In genomic region chr4:173608632-173609031, GRCh38 we compare ENCODE assay signal across 1 cellular context.
A peak's percentile ranks its signal among the peaks of the same experiment; 100 is the strongest.
TF ChIP-seq lines count a peak whose summit lies in the region.
"Not testable (repeated sequence)": the region's sequence is repeated elsewhere in the genome, so short reads cannot be mapped to it uniquely, and the experiment has no call there.

No MANE protein-coding gene starts in this region.

TF ChIP-seq in HepG2, 621 proteins besides CTCF, POLR2A, EP300 and RAD21:
- TF ChIP-seq ZNF281 (CRISPR knock-in tag; IDR thresholded peaks at IDR 0.05; ENCODE audit: borderline replicate concordance) (peak; percentile 22; the same call in 1 of the 2 replicates), FOXA1 (CRISPR knock-in tag; IDR thresholded peaks at IDR 0.05) (peak; percentile 41; the same call in 1 of the 2 replicates)
- TF ChIP-seq FOXA1 (IDR thresholded peaks at IDR 0.05): not testable (repeated sequence)
